Comparison of ENCODE assay signal across 12 cellular contexts in the genomic region with DNA sequence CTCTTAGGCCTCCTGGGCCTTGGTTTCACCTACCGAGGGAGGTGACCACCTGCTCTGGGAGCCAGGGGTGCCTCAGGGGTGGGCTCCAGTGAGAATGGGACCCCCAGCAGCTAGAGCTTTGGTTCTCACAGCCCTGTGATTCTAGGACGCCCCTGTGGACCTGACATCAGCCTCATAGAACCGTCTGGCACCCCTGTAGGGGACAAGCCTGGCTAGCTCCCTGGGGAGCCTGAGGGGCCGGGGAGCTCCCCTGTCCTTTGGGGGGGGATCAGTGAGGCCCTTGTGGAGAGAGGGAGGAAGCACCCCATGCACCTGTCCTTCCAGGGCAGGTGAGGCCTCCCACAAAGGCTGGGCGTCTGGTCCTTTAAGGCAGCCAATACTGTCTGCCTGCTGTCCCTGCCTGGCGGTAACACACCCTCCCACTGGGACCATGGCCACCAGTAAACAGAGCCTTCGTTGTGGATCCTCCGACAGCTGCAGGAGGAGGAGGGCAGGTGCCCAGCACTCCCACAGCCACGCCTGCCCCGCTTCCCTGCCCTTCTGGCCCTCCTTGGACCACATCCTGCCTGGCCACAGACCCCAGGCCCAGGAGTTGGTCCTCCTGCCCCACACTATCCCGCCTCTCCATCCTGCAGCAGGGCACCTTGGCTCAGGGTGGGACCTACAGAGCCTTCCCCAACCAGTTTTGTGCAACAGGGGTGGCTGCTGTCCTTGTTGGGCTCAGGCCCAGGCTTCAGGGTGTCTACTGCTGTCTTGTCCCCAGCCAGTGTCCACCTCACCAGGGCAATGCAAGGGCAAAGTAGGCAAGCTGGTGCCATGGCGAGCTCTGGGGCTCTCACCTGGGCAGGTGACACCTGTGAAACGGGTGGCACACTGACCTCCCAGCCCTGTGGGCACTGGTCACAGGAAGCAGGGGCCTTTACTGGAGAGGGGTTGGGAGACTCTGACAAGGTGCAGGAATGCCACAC. TPM values are rescaled to one million over a fixed set of nuclear protein-coding genes. Genes with fewer than 3 reads are reported as not detected.
A peak's percentile ranks its signal among the peaks of the same experiment; 100 is the strongest.
DNase-seq lines count a peak whose midpoint lies in the region; ATAC-seq and TF ChIP-seq lines count a peak whose summit lies in the region.
"Had no signal": no experiment of that assay in that cellular context is flagged by ENCODE, and none has a peak within 500 bp of the region (broad histone marks: within the 10 kb centered on the region; RNA-seq: fewer than 3 reads in every experiment).

No MANE protein-coding gene starts in this region.

- no peaks in the 10 kb centered on the region for H3K9me3 Mint-ChIP-seq in activated T-cell treated with anti-CD3 and anti-CD28 coated beads, Interleukin-2, amount 50 U/mL, for 24 hours
- H3K9me3 Mint-ChIP-seq in natural killer cell, result no peaks in the 10 kb centered on the region
- H3K9me3 Mint-ChIP-seq: activated T-cell treated with anti-CD3 and anti-CD28 coated beads, Interleukin-2, amount 50 U/mL, for 4 hours had no signal

- H3K9ac ChIP-seq in NT2/D1 (ENCODE audit: insufficient read length, low read depth), result peak overlapping the region; percentile 65

- H3K4me3 ChIP-seq in NT2/D1 (ENCODE audit: insufficient read length, low read depth), result no peak overlapping the region

- H3K4me1 Mint-ChIP-seq in activated T-cell treated with anti-CD3 and anti-CD28 coated beads, Interleukin-2, amount 50 U/mL, for 24 hours (ENCODE audit: low read depth), result peaks cover 34% of the 10 kb centered on the region
- H3K4me1 Mint-ChIP-seq in natural killer cell, result peaks cover 16 to 34% of the 10 kb centered on the region in 2 donors

- no peak for TF ChIP-seq CTCF in natural killer cell (IDR thresholded peaks at IDR 0.05)

- peak overlapping the region; percentile 97 for H3K27ac ChIP-seq in substantia nigra (ENCODE audit: low read depth, low read length, poor library complexity, severe bottlenecking)

- no peaks in the 10 kb centered on the region for H3K27me3 ChIP-seq in NT2/D1 (ENCODE audit: insufficient read depth, insufficient read length)

- H3K27ac Mint-ChIP-seq in activated T-cell treated with anti-CD3 and anti-CD28 coated beads, Interleukin-2, amount 50 U/mL, for 24 hours, result no peak overlapping the region
- H3K27ac Mint-ChIP-seq in natural killer cell, result no peak overlapping the region

- peaks cover 9% of the 10 kb centered on the region for H3K27me3 Mint-ChIP-seq in activated T-cell treated with anti-CD3 and anti-CD28 coated beads, Interleukin-2, amount 50 U/mL, for 24 hours
- H3K27me3 Mint-ChIP-seq in natural killer cell (ENCODE audit: low read depth in 2 of 2), result peaks cover 0 to 10% of the 10 kb centered on the region in 2 donors

- H3K4me3 Mint-ChIP-seq in activated T-cell treated with anti-CD3 and anti-CD28 coated beads, Interleukin-2, amount 50 U/mL, for 24 hours, result peak overlapping the region; percentile 86
- H3K4me3 Mint-ChIP-seq in natural killer cell, result no peak overlapping the region

- intact Hi-C loops in natural killer cell (cut with micrococcal nuclease), result no loop called here

- peaks cover 54% of the 10 kb centered on the region for H3K4me1 ChIP-seq in NT2/D1 (ENCODE audit: insufficient read depth, insufficient read length)

- peaks cover 28% of the 10 kb centered on the region for H3K36me3 ChIP-seq in NT2/D1 (ENCODE audit: insufficient read depth, insufficient read length, low read length)

- no peaks in the 10 kb centered on the region for H3K9me3 ChIP-seq in NT2/D1 (ENCODE audit: insufficient read depth, low read length)

- peaks cover 23% of the 10 kb centered on the region for H3K36me3 Mint-ChIP-seq in activated T-cell treated with anti-CD3 and anti-CD28 coated beads, Interleukin-2, amount 50 U/mL, for 24 hours (ENCODE audit: low read depth)
- H3K36me3 Mint-ChIP-seq in natural killer cell, result no peaks in the 10 kb centered on the region

- ATAC-seq in natural killer cell (no peak), GM21576 (IDR thresholded peaks at IDR 0.05; ENCODE audit: unreplicated experiment) (no peak)
- ATAC-seq: activated T-cell treated with anti-CD3 and anti-CD28 coated beads, Interleukin-2, amount 50 U/mL, for 4 hours had no signal

- no peak for DNase-seq in activated T-cell treated with anti-CD3 and anti-CD28 coated beads, Interleukin-2, amount 50 U/mL, for 24 hours
- DNase-seq in activated T-cell treated with anti-CD3 and anti-CD28 coated beads, Interleukin-2, amount 50 U/mL, for 48 hours, result no peak
- DNase-seq in NT2/D1 (ENCODE audit: low read depth, low spot score), result no peak
- peak in 40 of 51 donors; percentile 19 to 86 (median 57) for DNase-seq in hypothalamus (lab: John Stamatoyannopoulos, UW)
- peak in 45 of 49 donors; percentile 27 to 89 (median 72) for DNase-seq in substantia nigra (lab: John Stamatoyannopoulos, UW)
- DNase-seq in natural killer cell, result no peak
- DNase-seq in dedifferentiated amniotic fluid mesenchymal stem cell (ENCODE audit: extremely low spot score), result no peak
- DNase-seq: activated T-cell treated with anti-CD3 and anti-CD28 coated beads, Interleukin-2, amount 50 U/mL, for 4 hours; H7 had no signal

RNA-seq across cellular contexts. Expression of a gene that starts 3.0 kb away (rescaled TPM):
- 100 to 1,000 TPM in 1 of 3 donors, 10 to 100 TPM in 2; 84.4 to 121 (median 93.9) TPM for total RNA-seq in natural killer cell

RNA-seq across cellular contexts. Expression of a gene that starts 7.3 kb away (rescaled TPM):
- total RNA-seq in natural killer cell, result not detected
- total RNA-seq: activated T-cell treated with anti-CD3 and anti-CD28 coated beads, Interleukin-2, amount 50 U/mL, for 4 hours; HT1080 had no signal

RNA-seq across cellular contexts. Expression of a gene that starts 10.7 kb away (rescaled TPM):
- not detected for total RNA-seq in natural killer cell
- total RNA-seq: activated T-cell treated with anti-CD3 and anti-CD28 coated beads, Interleukin-2, amount 50 U/mL, for 4 hours; H7; HT1080; kidney epithelial cell had no signal

RNA-seq across cellular contexts. Expression of a gene that starts 13.0 kb away (rescaled TPM):
- not detected for total RNA-seq in natural killer cell
- total RNA-seq: activated T-cell treated with anti-CD3 and anti-CD28 coated beads, Interleukin-2, amount 50 U/mL, for 4 hours; H7; HT1080; kidney epithelial cell had no signal

RNA-seq across cellular contexts. Expression of a gene that starts 13.1 kb away (rescaled TPM):
- under 1 TPM in 1 of 3 donors, not detected in 2; 0.38 TPM for total RNA-seq in natural killer cell

Comparison
In these comparisons a context has a peak if more than half of its experiments do, and no peak if none do; other contexts are left out.
1. DNase-seq: peak in hypothalamus (40 of 51) and substantia nigra (45 of 49); none in activated T-cell treated with anti-CD3 and anti-CD28 coated beads, Interleukin-2, amount 50 U/mL, for 24 hours (single experiment), activated T-cell treated with anti-CD3 and anti-CD28 coated beads, Interleukin-2, amount 50 U/mL, for 48 hours (0 of 2), NT2/D1 (single experiment), natural killer cell (single experiment) and dedifferentiated amniotic fluid mesenchymal stem cell (single experiment).